12 cellular contexts compared by ENCODE assay signal in genomic region chr17:35871415-35871814, GRCh38. TPM values are rescaled to one million over a fixed set of nuclear protein-coding genes. Genes with fewer than 3 reads are reported as not detected.
DNase-seq lines count a peak whose midpoint lies in the region; ATAC-seq, FAIRE-seq and TF ChIP-seq lines count a peak whose summit lies in the region.
"Had no signal": no experiment of that assay in that cellular context is flagged by ENCODE, and none has a peak within 500 bp of the region (broad histone marks: within the 10 kb centered on the region; RNA-seq: fewer than 3 reads in every experiment).

No MANE protein-coding gene starts in this region.

- BruUV-seq in OCI-LY7 (replicated peaks; lab: Mats Ljungman, UMichigan) (no TSS peak), endothelial cell of umbilical vein (replicated peaks; lab: Mats Ljungman, UMichigan) (no TSS peak)

- no peaks in the 10 kb centered on the region for H3K9me3 ChIP-seq in OCI-LY7 (ENCODE audit: low read length)
- no peaks in the 10 kb centered on the region for H3K9me3 ChIP-seq in endothelial cell of umbilical vein (replicated peaks; ENCODE audit: control insufficient read depth, insufficient read depth, low read length)
- H3K9me3 ChIP-seq: spleen had no signal

- H3K9me2 ChIP-seq in OCI-LY7 (ENCODE audit: insufficient read depth, low read length) = no peaks in the 10 kb centered on the region

- DNase-seq in stimulated activated naive CD4-positive, alpha-beta T cell (lab: John Stamatoyannopoulos, UW) = peak in 4 of 6 experiments; percentile 3 to 49 (median 38)
- no peak for DNase-seq in stimulated activated naive CD4-positive, alpha-beta T cell treated with Interleukin-2 at 50 U/mL for 16 hours (lab: John Stamatoyannopoulos, UW)
- DNase-seq in OCI-LY7 (ENCODE audit: low spot score) = peak; percentile 25
- DNase-seq in endothelial cell of umbilical vein (ENCODE audit: low read depth, low spot score) = no peak
- no peak for DNase-seq in HuH-7.5 (ENCODE audit: low spot score)
- DNase-seq in DMS153 treated with DMSO at 0.1 percent for 48 hours (lab: John Stamatoyannopoulos, UW; ENCODE audit: unreplicated experiment) = no peak
- DNase-seq in NCI-H345 (lab: John Stamatoyannopoulos, UW) = no peak
- DNase-seq: COR-L47, spleen had no signal

- H3K4me3 ChIP-seq in OCI-LY7 (ENCODE audit: low read depth, low read length, poor library complexity, severe bottlenecking) (no peak overlapping the region), endothelial cell of umbilical vein (replicated peaks in 1 of 3; ENCODE audit: insufficient read depth in 1 of 3, low read depth in 1 of 3, low read length in 3 of 3) (no peak overlapping the region)
- H3K4me3 ChIP-seq: spleen had no signal

- H2AFZ ChIP-seq in OCI-LY7 (ENCODE audit: low read length) = no peak overlapping the region
- H2AFZ ChIP-seq in endothelial cell of umbilical vein (ENCODE audit: low read depth, low read length) = peak overlapping the region; percentile 50

- H3K36me3 ChIP-seq in OCI-LY7 (ENCODE audit: insufficient read depth, low read length) = no peaks in the 10 kb centered on the region
- no peaks in the 10 kb centered on the region for H3K36me3 ChIP-seq in endothelial cell of umbilical vein (ENCODE audit: control insufficient read depth in 2 of 2, extremely low read depth in 1 of 2, insufficient read depth in 2 of 2, low read length in 2 of 2)

- H3K27me3 ChIP-seq in endothelial cell of umbilical vein (ENCODE audit: control insufficient read depth in 2 of 2, insufficient read depth in 2 of 2, low read length in 2 of 2) = no peaks in the 10 kb centered on the region

- no peak overlapping the region for H3K9ac ChIP-seq in endothelial cell of umbilical vein (replicated peaks; ENCODE audit: extremely low read depth, insufficient read depth, low read length)

- no peaks in the 10 kb centered on the region for H4K20me1 ChIP-seq in OCI-LY7 (ENCODE audit: insufficient read depth, low read length)
- H4K20me1 ChIP-seq in endothelial cell of umbilical vein (replicated peaks; ENCODE audit: control insufficient read depth, extremely low read depth, insufficient read depth, low read length) = no peaks in the 10 kb centered on the region

- FAIRE-seq in endothelial cell of umbilical vein (lab: Jason Lieb, UNC) = no peak
- FAIRE-seq: GM12892, RCC 7860 had no signal

- POLR2A ChIA-PET in OCI-LY7 (lab: Charles Lee) = interaction anchor here (0.6 to 1.1 kb wide), 3 partner anchors 9 to 77 kb away, joined by 4 read pairs; partner anchors contain the start of gene CCL5
- POLR2A ChIA-PET in endothelial cell of umbilical vein (lab: Charles Lee) = no interaction called here

- H3K79me2 ChIP-seq in OCI-LY7 (ENCODE audit: insufficient read depth, low read depth, low read length) (no peaks in the 10 kb centered on the region), endothelial cell of umbilical vein (ENCODE audit: control insufficient read depth, insufficient read depth, low read length) (no peaks in the 10 kb centered on the region)

- H3K4me1 ChIP-seq in OCI-LY7 (ENCODE audit: insufficient read depth, low read length, poor library complexity, severe bottlenecking) = no peaks in the 10 kb centered on the region
- peaks cover 22% of the 10 kb centered on the region for H3K4me1 ChIP-seq in endothelial cell of umbilical vein (ENCODE audit: control insufficient read depth, extremely low read depth, insufficient read depth, low read length)

- H3K27ac ChIP-seq in OCI-LY7 (ENCODE audit: low read depth, low read length, poor library complexity, severe bottlenecking) (no peak overlapping the region), endothelial cell of umbilical vein (ENCODE audit: insufficient read depth, low read depth, low read length) (no peak overlapping the region)

- ATAC-seq in HG02981 (IDR thresholded peaks at IDR 0.05; ENCODE audit: unreplicated experiment) = no peak

- intact Hi-C loops in OCI-LY7 (cut with micrococcal nuclease; ENCODE audit: unreplicated experiment) (no loop called here), endothelial cell of umbilical vein (cut with micrococcal nuclease) (no loop called here)

- TF ChIP-seq CTCF in OCI-LY7 (conservative IDR thresholded peaks at IDR 0.05; ENCODE audit: low read length) = 0 out of 2 replicates have a peak, but pooled peaks have one; percentile 37
- no peak for TF ChIP-seq CTCF in endothelial cell of umbilical vein (IDR thresholded peaks at IDR 0.05; ENCODE audit: extremely low read depth in 1 of 2, insufficient read depth in 1 of 2, low read depth in 1 of 2, low read length in 2 of 2)

- no peak for TF ChIP-seq POLR2A in endothelial cell of umbilical vein (IDR thresholded peaks at IDR 0.05; ENCODE audit: low read depth, low read length)

- H3K4me2 ChIP-seq in OCI-LY7 (ENCODE audit: low read length) (no peak overlapping the region), endothelial cell of umbilical vein (ENCODE audit: insufficient read depth, low read length) (no peak overlapping the region)

- dilution Hi-C loops in endothelial cell of umbilical vein (cut with MboI; ENCODE audit: extremely low pct_ligation_motif_present, low sequenced_read_pairs) = no loop called here

- CTCF ChIA-PET in OCI-LY7 (lab: Charles Lee; ENCODE audit: unreplicated experiment) (interaction anchor here (0.6 kb wide), 1 partner anchor 26 kb away, joined by 3 read pairs; no protein-coding TSS in a partner anchor), endothelial cell of umbilical vein (lab: Charles Lee) (interaction anchor here (0.9 to 1.8 kb wide), 4 partner anchors 10 to 74 kb away, joined by 3 to 13 read pairs (median 6); no protein-coding TSS in a partner anchor)

- H3K9me1 ChIP-seq in endothelial cell of umbilical vein (replicated peaks; ENCODE audit: control insufficient read depth, extremely low read depth, insufficient read depth, low read length) = no peaks in the 10 kb centered on the region

TF ChIP-seq in endothelial cell of umbilical vein, 7 proteins besides CTCF, POLR2A, EP300 and RAD21:
- TF ChIP-seq FOS (IDR thresholded peaks at IDR 0.05; ENCODE audit: borderline replicate concordance, insufficient read depth, low read length) (no peak), GATA2 (IDR thresholded peaks at IDR 0.05; ENCODE audit: insufficient read depth, insufficient read length, low read depth, low read length) (no peak), POLR2AphosphoS5 (IDR thresholded peaks at IDR 0.05; ENCODE audit: insufficient read depth, low read depth, low read length) (no peak), EZH2 (IDR thresholded peaks at IDR 0.05; ENCODE audit: borderline replicate concordance, low read depth, low read length, severe bottlenecking) (no peak), JUN (IDR thresholded peaks at IDR 0.05; ENCODE audit: borderline replicate concordance, insufficient read depth, insufficient read length, low read depth) (no peak), MYC (IDR thresholded peaks at IDR 0.05; ENCODE audit: low read depth, low read length) (no peak)
- TF ChIP-seq, protein P1, sequence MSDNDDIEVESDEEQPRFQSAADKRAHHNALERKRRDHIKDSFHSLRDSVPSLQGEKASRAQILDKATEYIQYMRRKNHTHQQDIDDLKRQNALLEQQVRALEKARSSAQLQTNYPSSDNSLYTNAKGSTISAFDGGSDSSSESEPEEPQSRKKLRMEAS (IDR thresholded peaks at IDR 0.05; ENCODE audit: insufficient read depth, insufficient read length) = no peak

RNA-seq across cellular contexts. Expression of gene HEATR9, which starts 2.7 kb away (rescaled TPM):
- not detected in 2 replicates for total RNA-seq in OCI-LY7 (2014; rRNA removed; shearing (Covaris generic))
- total RNA-seq in OCI-LY7 (2022) (not detected in 2 replicates), endothelial cell of umbilical vein (not detected in 2 replicates)
- not detected in 2 replicates for polyA plus RNA-seq in endothelial cell of umbilical vein
- not detected in 2 replicates for polyA plus RNA-seq in endothelial cell of umbilical vein (2011; cell fraction: cytosol; rRNA removed)
- polyA plus RNA-seq in endothelial cell of umbilical vein (2011; cell fraction: nucleus; rRNA removed) = not detected in 2 replicates
- polyA plus RNA-seq in endothelial cell of umbilical vein (2012) = not detected in 2 replicates
- not detected in 2 replicates for polyA minus RNA-seq in endothelial cell of umbilical vein
- not detected for polyA minus RNA-seq in endothelial cell of umbilical vein (2011; cell fraction: cytosol; rRNA and poly(A)+ RNA removed)
- polyA minus RNA-seq in endothelial cell of umbilical vein (2011; cell fraction: nucleus; rRNA and poly(A)+ RNA removed) = not detected in 2 replicates

RNA-seq across cellular contexts. Expression of gene CCL5, which starts 8.7 kb away (rescaled TPM):
- total RNA-seq in OCI-LY7 (2014; rRNA removed; shearing (Covaris generic)) = not detected in 2 replicates
- 0.41 and 0.88 TPM in 2 replicates for total RNA-seq in OCI-LY7 (2022)
- not detected in 2 replicates for total RNA-seq in endothelial cell of umbilical vein
- polyA plus RNA-seq in endothelial cell of umbilical vein = not detected in 2 replicates
- polyA plus RNA-seq in endothelial cell of umbilical vein (2011; cell fraction: cytosol; rRNA removed) = not detected in 2 replicates
- not detected in 2 replicates for polyA plus RNA-seq in endothelial cell of umbilical vein (2011; cell fraction: nucleus; rRNA removed)
- polyA plus RNA-seq in endothelial cell of umbilical vein (2012) = 0.15 and 0.20 TPM in 2 replicates
- 0.28 TPM in 1 of 2 replicates, not detected in the other for polyA minus RNA-seq in endothelial cell of umbilical vein
- polyA minus RNA-seq in endothelial cell of umbilical vein (2011; cell fraction: cytosol; rRNA and poly(A)+ RNA removed) = not detected
- polyA minus RNA-seq in endothelial cell of umbilical vein (2011; cell fraction: nucleus; rRNA and poly(A)+ RNA removed) = 0.34 TPM in 1 of 2 replicates, not detected in the other

RNA-seq across cellular contexts. Expression of gene RDM1, which starts 59.2 kb away (rescaled TPM):
- total RNA-seq in OCI-LY7 (2014; rRNA removed; shearing (Covaris generic)) = 3.3 and 4.1 TPM in 2 replicates
- total RNA-seq in OCI-LY7 (2022) (11.0 and 16.4 TPM in 2 replicates), endothelial cell of umbilical vein (0.46 TPM in 1 of 2 replicates, not detected in the other)
- 0.12 and 0.21 TPM in 2 replicates for polyA plus RNA-seq in endothelial cell of umbilical vein
- polyA plus RNA-seq in endothelial cell of umbilical vein (2011; cell fraction: cytosol; rRNA removed) = 0.08 and 0.31 TPM in 2 replicates
- polyA plus RNA-seq in endothelial cell of umbilical vein (2011; cell fraction: nucleus; rRNA removed) = 0.09 and 0.55 TPM in 2 replicates
- polyA plus RNA-seq in endothelial cell of umbilical vein (2012) = not detected in 2 replicates
- polyA minus RNA-seq in endothelial cell of umbilical vein = 0.45 TPM in 1 of 2 replicates, not detected in the other
- polyA minus RNA-seq in endothelial cell of umbilical vein (2011; cell fraction: cytosol; rRNA and poly(A)+ RNA removed) = 1.3 TPM
- not detected in 2 replicates for polyA minus RNA-seq in endothelial cell of umbilical vein (2011; cell fraction: nucleus; rRNA and poly(A)+ RNA removed)

Comparison
In these comparisons a context has a peak if more than half of its experiments do, and no peak if none do; other contexts are left out.
1. DNase-seq: peak in stimulated activated naive CD4-positive, alpha-beta T cell (4 of 6) and OCI-LY7 (single experiment); none in stimulated activated naive CD4-positive, alpha-beta T cell treated with Interleukin-2 at 50 U/mL for 16 hours (single experiment), endothelial cell of umbilical vein (single experiment), HuH-7.5 (single experiment), DMS153 treated with DMSO at 0.1 percent for 48 hours (single experiment) and NCI-H345 (single experiment).